In the genomic region with DNA sequence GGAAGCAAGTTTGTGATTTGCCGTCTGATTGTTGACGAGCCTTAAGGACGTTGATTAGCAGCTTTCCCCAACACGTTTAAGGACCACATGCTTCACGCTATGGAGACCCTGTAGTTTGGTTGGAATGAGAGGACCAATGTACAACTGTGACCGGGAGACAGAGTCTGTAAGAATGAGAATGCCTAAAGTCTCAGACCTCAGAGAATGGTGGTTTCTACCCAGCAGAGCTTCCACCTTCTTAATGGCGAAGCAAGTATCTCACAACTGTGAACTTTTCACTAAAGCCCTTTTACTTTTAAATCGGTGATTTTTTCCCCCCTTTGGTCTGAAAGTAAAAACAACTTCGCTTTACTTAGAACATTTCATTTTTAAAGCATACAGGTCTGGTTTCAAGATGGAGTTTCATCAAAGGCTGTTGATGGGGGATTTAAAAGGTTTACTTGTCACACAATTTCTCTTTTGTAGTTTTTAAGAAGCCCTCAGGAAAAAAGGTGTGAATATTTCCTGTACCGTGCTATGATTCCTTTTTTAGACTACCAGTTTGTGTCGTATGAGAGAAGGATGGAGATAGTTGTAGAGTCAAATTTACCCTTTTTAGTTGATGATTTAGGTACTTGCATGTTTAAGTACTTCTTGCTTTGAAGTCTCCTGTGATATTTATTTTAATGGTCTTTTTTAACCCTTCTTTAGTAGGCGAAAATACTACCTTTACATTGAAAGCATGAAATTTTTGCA, we compare ENCODE assay signal across 8 cellular contexts. TPM values are rescaled to one million over a fixed set of nuclear protein-coding genes. Genes with fewer than 3 reads are reported as not detected.
A peak's percentile ranks its signal among the peaks of the same experiment; 100 is the strongest.
DNase-seq lines count a peak whose midpoint lies in the region; ATAC-seq and TF ChIP-seq lines count a peak whose summit lies in the region.

No MANE protein-coding gene starts in this region.

- H3K4me1 ChIP-seq in stomach = peaks cover 19 to 60% (median 35%) of the 10 kb centered on the region in 4 donors

- no peak for ATAC-seq in WTC11
- ATAC-seq in omental fat pad (ENCODE audit: low FRiP score) = no peak
- ATAC-seq in HG02642 (IDR thresholded peaks at IDR 0.05; ENCODE audit: poor library complexity, unreplicated experiment) = no peak

- H3K9me3 ChIP-seq in iPS-18c (ENCODE audit: control insufficient read depth, insufficient read depth, low read length) = no peaks in the 10 kb centered on the region
- H3K9me3 ChIP-seq in stomach = no peaks in the 10 kb centered on the region

- POLR2A ChIA-PET in WTC11 (lab: Charles Lee) = no interaction called here

- no peaks in the 10 kb centered on the region for H3K36me3 ChIP-seq in stomach

- TF ChIP-seq EP300 in stomach (IDR thresholded peaks at IDR 0.05) = no peak

- TF ChIP-seq CTCF in WTC11 (IDR thresholded peaks at IDR 0.05) = no peak
- TF ChIP-seq CTCF in stomach (IDR thresholded peaks at IDR 0.05) = no peak
- no peak for TF ChIP-seq CTCF in omental fat pad (IDR thresholded peaks at IDR 0.05)

- CTCF ChIA-PET in WTC11 (lab: Charles Lee) = interaction anchor here (0.6 to 1.4 kb wide), 7 partner anchors 11 to 202 kb away, joined by 3 to 11 read pairs (median 4); partner anchors contain the start of gene CABYR

- peak overlapping the region; percentile 9; the same call in 1 of the 2 replicates for H3K27ac Mint-ChIP-seq in WTC11

- TF ChIP-seq POLR2A in stomach (IDR thresholded peaks at IDR 0.05) = no peak

- intact Hi-C loops in stomach (cut with DNase I; ENCODE audit: low total_unique reads) = no loop called here

- peaks cover 11% of the 10 kb centered on the region for H3K27me3 Mint-ChIP-seq in WTC11 (ENCODE audit: low read depth)

- DNase-seq in NCI-H82 (lab: John Stamatoyannopoulos, UW) (peak; percentile 42), NCI-H82 treated with DMSO at 0.1 percent for 48 hours (lab: John Stamatoyannopoulos, UW; ENCODE audit: unreplicated experiment) (no peak), WTC11 (ENCODE audit: low spot score) (no peak), stomach (no peak), omental fat pad (ENCODE audit: low spot score) (no peak), NCI-H446 treated with DMSO at 0.1 percent for 48 hours (lab: John Stamatoyannopoulos, UW) (no peak)

- WGBS in stomach, 5 donors = 34 to 42% (median 39%) methylated on average over 12 of the region's 12 CpGs

- H3K9me3 Mint-ChIP-seq in WTC11 = no peaks in the 10 kb centered on the region

- peak overlapping the region; percentile 86 for H3K4me3 Mint-ChIP-seq in WTC11

- no peaks in the 10 kb centered on the region for H3K27me3 ChIP-seq in stomach

- peaks cover 57% of the 10 kb centered on the region for H3K4me1 Mint-ChIP-seq in WTC11

- H3K4me3 ChIP-seq in iPS-18c (ENCODE audit: insufficient read depth, low read depth, low read length) = peak overlapping the region; percentile 63; the same call in 1 of the 2 replicates
- H3K4me3 ChIP-seq in stomach = peak overlapping the region; percentile 72 to 94 (median 86)

- peak overlapping the region in 4 of 5 donors; percentile 88 to 95 (median 91) for H3K27ac ChIP-seq in stomach

- no peaks in the 10 kb centered on the region; the same call in 1 of the 2 replicates for H3K36me3 Mint-ChIP-seq in WTC11

TF ChIP-seq in WTC11, 78 proteins besides CTCF, POLR2A, EP300 and RAD21:
- no peak for TF ChIP-seq OVOL2 (CRISPR knock-in tag; IDR thresholded peaks at IDR 0.05; ENCODE audit: borderline replicate concordance)
TF ChIP-seq in WTC11: peak in this region for 0.

RNA-seq across cellular contexts. Expression of gene TTC39C, which starts 1.5 kb away (rescaled TPM):
- total RNA-seq in WTC11 (2021) (28.8 to 57.3 TPM (median 31.4 TPM) in 3 replicates), stomach (10 to 100 TPM in 4 of 5 donors, 1 to 10 TPM in 1; 1.8 to 42.0 (median 29.0) TPM), omental fat pad (10 to 100 TPM; 24.7 to 39.1 (median 34.2) TPM)
- polyA plus RNA-seq in stomach = 10 to 100 TPM; 10.8 to 19.3 (median 12.7) TPM
